24 cellular contexts compared by ENCODE assay signal in genomic region chr13:44276061-44276460, GRCh38.
DNase-seq lines count a peak whose midpoint lies in the region; ATAC-seq, FAIRE-seq and TF ChIP-seq lines count a peak whose summit lies in the region.
"Had no signal": no experiment of that assay in that cellular context is flagged by ENCODE, and none has a peak within 500 bp of the region (broad histone marks: within the 10 kb centered on the region; RNA-seq: fewer than 3 reads in every experiment).

No MANE protein-coding gene starts in this region.

- H3K27me3 Mint-ChIP-seq in activated T-cell treated with anti-CD3 and anti-CD28 coated beads, Interleukin-2, amount 50 U/mL, for 4 hours (ENCODE audit: low read depth) = peaks cover 8% of the 10 kb centered on the region

- peaks cover 45% of the 10 kb centered on the region for H3K4me1 Mint-ChIP-seq in activated T-cell treated with anti-CD3 and anti-CD28 coated beads, Interleukin-2, amount 50 U/mL, for 4 hours (ENCODE audit: low read depth)

- H3K36me3 Mint-ChIP-seq in activated T-cell treated with anti-CD3 and anti-CD28 coated beads, Interleukin-2, amount 50 U/mL, for 4 hours (ENCODE audit: insufficient read depth) = peaks cover 4% of the 10 kb centered on the region

- H3K4me1 ChIP-seq in H1 (replicated peaks in 1 of 4; ENCODE audit: control insufficient read depth in 3 of 4, insufficient read depth in 4 of 4, low read length in 3 of 4) (no peaks in the 10 kb centered on the region), thymus (ENCODE audit: control insufficient read depth, insufficient read depth, low read length) (peaks cover 64% of the 10 kb centered on the region), heart left ventricle (peaks cover 2 to 57% (median 31%) of the 10 kb centered on the region in 12 donors)

- TF ChIP-seq EP300 in H1 (IDR thresholded peaks at IDR 0.05; ENCODE audit: borderline replicate concordance in 1 of 2, low read depth in 2 of 2, low read length in 2 of 2) = no peak

- H3K9me3 ChIP-seq in H1 (ENCODE audit: insufficient read depth in 2 of 2, low read depth in 1 of 2, low read length in 1 of 2) = no peaks in the 10 kb centered on the region
- H3K9me3 ChIP-seq in thymus (ENCODE audit: control insufficient read depth) = no peaks in the 10 kb centered on the region
- H3K9me3 ChIP-seq in heart left ventricle = no peaks in the 10 kb centered on the region
- H3K9me3 ChIP-seq: body of pancreas, ovary, sigmoid colon had no signal

- no peak overlapping the region for H2AK5ac ChIP-seq in H1 (ENCODE audit: low read depth, low read length)

- H4K20me1 ChIP-seq in H1 (replicated peaks in 1 of 2; ENCODE audit: control insufficient read depth in 1 of 2, insufficient read depth in 2 of 2, low read length in 2 of 2) = no peaks in the 10 kb centered on the region

- H4K8ac ChIP-seq in H1 (ENCODE audit: extremely low read depth, insufficient read depth, low read length) = no peak overlapping the region

- 72% methylated on average over 3 of the region's 3 CpGs; no CpG with 5 or more reads in 1 of the 2 experiments for WGBS in H1 (ENCODE audit: extremely low coverage in 1 of 2, insufficient coverage in 1 of 2, insufficient read length in 1 of 2, insufficient replicate concordance in 2 of 2, low coverage in 1 of 2, low lambda C conversion rate in 2 of 2, missing lambda C conversion rate in 1 of 2), 2 experiments
- WGBS in thymus = 20% methylated on average over 3 of the region's 3 CpGs
- 64 to 96% (median 84%) methylated on average over 3 of the region's 3 CpGs for WGBS in heart left ventricle, 4 donors

- no peak overlapping the region for H2BK20ac ChIP-seq in H1 (ENCODE audit: low read length)

- no peak for DNase-seq in activated T-cell treated with anti-CD3 and anti-CD28 coated beads, Interleukin-2, amount 50 U/mL, for 4 hours
- DNase-seq in activated T-cell treated with anti-CD3 and anti-CD28 coated beads for 4 hours (no peak), NAMALWA (ENCODE audit: low spot score) (peak; percentile 82), H1 (ENCODE audit: low read depth in 1 of 2, low spot score in 2 of 2) (no peak), ACHN (no peak), heart left ventricle (no peak)
- DNase-seq: activated CD4-positive, alpha-beta T cell treated with anti-CD3 and anti-CD28 coated beads, Interleukin-2, amount 50 U/mL, for 48 hours; activated naive CD8-positive, alpha-beta T cell treated with anti-CD3 and anti-CD28 coated beads, Interleukin-2, amount 10 ng/mL, durations not matched to agents 7 days and 5 days; activated T-cell treated with anti-CD3 and anti-CD28 coated beads, Interleukin-2, amount 50 U/mL, for 1 hour; body of pancreas; DMS79; HFFc6; IMR-90; NCI-H1930; ovary; Right ventricle myocardium superior; sigmoid colon had no signal

- no peak for TF ChIP-seq RAD21 in H1 (IDR thresholded peaks at IDR 0.05 in 1 of 2, conservative IDR thresholded peaks at IDR 0.05 in 1 of 2; ENCODE audit: low read depth in 2 of 2, low read length in 2 of 2)

- no peaks in the 10 kb centered on the region for H3K23me2 ChIP-seq in H1 (ENCODE audit: low read depth, low read length)

- ATAC-seq in activated T-cell treated with anti-CD3 and anti-CD28 coated beads, Interleukin-2, amount 50 U/mL, for 4 hours = no peak
- no peak for ATAC-seq in GM21717 (IDR thresholded peaks at IDR 0.05; ENCODE audit: unreplicated experiment)
- ATAC-seq in heart left ventricle = no peak
- ATAC-seq: body of pancreas had no signal

- CTCF ChIA-PET in H1 (lab: Charles Lee; ENCODE audit: partially characterized antibody) = no interaction called here

- peak overlapping the region; percentile 43 for H3K4me3 Mint-ChIP-seq in activated T-cell treated with anti-CD3 and anti-CD28 coated beads, Interleukin-2, amount 50 U/mL, for 4 hours
- H3K4me3 Mint-ChIP-seq: HFFc6 had no signal

- TF ChIP-seq POLR2A in H1 (IDR thresholded peaks at IDR 0.05; ENCODE audit: control extremely low read depth in 1 of 2, low read depth in 2 of 2, low read length in 2 of 2) (no peak), heart left ventricle (IDR thresholded peaks at IDR 0.05) (no peak)

- H2BK5ac ChIP-seq in H1 (ENCODE audit: low read depth, low read length) = no peak overlapping the region

- H2AFZ ChIP-seq in H1 (ENCODE audit: low read length) = peak overlapping the region; percentile 55; the same call in 1 of the 2 replicates

- H2BK12ac ChIP-seq in H1 (ENCODE audit: low read depth, low read length) = no peak overlapping the region

- H3K9me3 Mint-ChIP-seq in activated T-cell treated with anti-CD3 and anti-CD28 coated beads, Interleukin-2, amount 50 U/mL, for 4 hours = peaks cover 7% of the 10 kb centered on the region
- H3K9me3 Mint-ChIP-seq: HFFc6 had no signal

- no peak overlapping the region for H3K27ac ChIP-seq in H1 (ENCODE audit: low read depth, low read length)
- H3K27ac ChIP-seq in thymus (ENCODE audit: low read depth) = peak overlapping the region; percentile 97
- peak overlapping the region in 1 of 12 donors; percentile 85 for H3K27ac ChIP-seq in heart left ventricle
- H3K27ac ChIP-seq: body of pancreas, ovary, VCaP had no signal

- H4K5ac ChIP-seq in H1 (ENCODE audit: insufficient read length, low read depth, low read length) = no peak overlapping the region

- H4K91ac ChIP-seq in H1 (replicated peaks; ENCODE audit: insufficient read length, low read length) = no peak overlapping the region

- in situ Hi-C loops in ACHN (cut with HindIII; ENCODE audit: low pct_ligation_motif_present, low pct_unique_long_range_greater_than_20kb, low sequenced_read_pairs) = no loop called here

- H3K4me3 ChIP-seq in H1 (ENCODE audit: extremely low read depth in 1 of 4, insufficient read depth in 2 of 4, low read depth in 3 of 4, low read length in 4 of 4) (no peak overlapping the region), thymus (ENCODE audit: low read length) (no peak overlapping the region), heart left ventricle (no peak overlapping the region)
- H3K4me3 ChIP-seq: body of pancreas, ovary, sigmoid colon had no signal

- H3K23ac ChIP-seq in H1 (ENCODE audit: insufficient read length) = no peak overlapping the region

- intact Hi-C loops in heart left ventricle (cut with DNase I) = no loop called here

- no peaks in the 10 kb centered on the region for H3K36me3 ChIP-seq in H1 (ENCODE audit: control insufficient read depth in 2 of 4, insufficient read depth in 4 of 4, low read length in 3 of 4)
- no peaks in the 10 kb centered on the region for H3K36me3 ChIP-seq in thymus (ENCODE audit: control insufficient read depth, insufficient read depth)
- H3K36me3 ChIP-seq in heart left ventricle = no peaks in the 10 kb centered on the region
- H3K36me3 ChIP-seq: ovary, sigmoid colon had no signal

- POLR2A ChIA-PET in H1 (lab: Charles Lee; ENCODE audit: partially characterized antibody) = interaction anchor here (1.0 kb wide), 1 partner anchor 612 kb away, joined by 3 read pairs; no protein-coding TSS in a partner anchor

- H3K14ac ChIP-seq in H1 (ENCODE audit: insufficient read length) = no peak overlapping the region

- H3K79me2 ChIP-seq in H1 (ENCODE audit: control insufficient read depth in 1 of 2, insufficient read depth in 2 of 2, low read length in 2 of 2) = no peaks in the 10 kb centered on the region

- TF ChIP-seq CTCF in H1 (IDR thresholded peaks at IDR 0.05; ENCODE audit: control extremely low read depth in 1 of 3, insufficient read depth in 1 of 3, low read depth in 1 of 3, low read length in 3 of 3) = no peak
- TF ChIP-seq CTCF in heart left ventricle (IDR thresholded peaks at IDR 0.05) = no peak

- no peaks in the 10 kb centered on the region for H3K79me1 ChIP-seq in H1 (ENCODE audit: low read depth, low read length)

- H2BK120ac ChIP-seq in H1 (replicated peaks; ENCODE audit: low read depth, low read length) = no peak overlapping the region

- no peak for FAIRE-seq in H1 (lab: Jason Lieb, UNC)
- FAIRE-seq: colon, endometrium, islet of Langerhans, urothelium cell line had no signal

- H3K4ac ChIP-seq in H1 (replicated peaks; ENCODE audit: insufficient read length, low read depth, low read length) = no peak overlapping the region

- no peak overlapping the region for H3K18ac ChIP-seq in H1 (ENCODE audit: extremely low read depth, low read length)

- no peak overlapping the region for H3K56ac ChIP-seq in H1 (replicated peaks; ENCODE audit: insufficient read length, low read depth, low read length)

- no peak overlapping the region for H2BK15ac ChIP-seq in H1 (ENCODE audit: low read length)

- no peak overlapping the region for H3K4me2 ChIP-seq in H1 (ENCODE audit: insufficient read depth in 1 of 2, low read depth in 2 of 2, low read length in 2 of 2)

- H3K27me3 ChIP-seq in H1 (replicated peaks in 1 of 4; ENCODE audit: control insufficient read depth in 3 of 4, extremely low read depth in 1 of 4, insufficient read depth in 3 of 4, low read length in 3 of 4) = no peaks in the 10 kb centered on the region
- no peaks in the 10 kb centered on the region for H3K27me3 ChIP-seq in thymus (ENCODE audit: control insufficient read depth, insufficient read depth)
- no peaks in the 10 kb centered on the region for H3K27me3 ChIP-seq in heart left ventricle
- H3K27me3 ChIP-seq: body of pancreas, ovary, sigmoid colon had no signal

- no peak overlapping the region for H3K9ac ChIP-seq in H1 (replicated peaks in 1 of 4; ENCODE audit: extremely low read depth in 1 of 4, low read depth in 3 of 4, low read length in 3 of 4)

TF ChIP-seq in H1, 55 proteins besides CTCF, POLR2A, EP300 and RAD21:
- no peak for TF ChIP-seq CEBPB (IDR thresholded peaks at IDR 0.05; ENCODE audit: low read depth, low read length)
- TF ChIP-seq RBBP5 (IDR thresholded peaks at IDR 0.05; ENCODE audit: borderline replicate concordance, low read depth, low read length) = no peak
- TF ChIP-seq CTBP2 (IDR thresholded peaks at IDR 0.05; ENCODE audit: borderline replicate concordance, insufficient read depth, insufficient read length, low read length) = no peak
